In genomic region chr14:75561013-75561432, GRCh38 we compare ENCODE assay signal across 1 cellular context.
TF ChIP-seq lines count a peak whose summit lies in the region.

No MANE protein-coding gene starts in this region.

TF ChIP-seq in IMR-90, 13 proteins besides CTCF, POLR2A, EP300 and RAD21:
- TF ChIP-seq ELK1 (IDR thresholded peaks at IDR 0.05; ENCODE audit: borderline replicate concordance, low read depth, low read length): no peak
- no peak for TF ChIP-seq MAFK (IDR thresholded peaks at IDR 0.05; ENCODE audit: low read depth, low read length)
- peak; percentile 68 for TF ChIP-seq SMC3 (IDR thresholded peaks at IDR 0.05; ENCODE audit: low read depth, low read length)
- TF ChIP-seq RCOR1 (IDR thresholded peaks at IDR 0.05; ENCODE audit: insufficient replicate concordance, low read length): no peak
- no peak for TF ChIP-seq FOS (IDR thresholded peaks at IDR 0.05; ENCODE audit: low read depth, low read length)
- peak; percentile 94 for TF ChIP-seq MAZ (IDR thresholded peaks at IDR 0.05; ENCODE audit: borderline replicate concordance, low read depth, low read length)
TF ChIP-seq in IMR-90: peak in this region for 2.
